In genomic region chr3:173395412-173396181, GRCh38 we compare ENCODE assay signal across 1 cellular context.
TF ChIP-seq lines count a peak whose summit lies in the region.

No MANE protein-coding gene starts in this region.

TF ChIP-seq in HEK293, 187 proteins besides CTCF, POLR2A, EP300 and RAD21 (continued from another document and continues in another):
- peak; percentile 52; the same call in 1 of the 2 replicates for TF ChIP-seq ZNF785 (tag by site-specific recombination; IDR thresholded peaks at IDR 0.05)
- no peak for TF ChIP-seq ZNF140 (tag by site-specific recombination; IDR thresholded peaks at IDR 0.05)
- peak; percentile 97 for TF ChIP-seq ZBTB7A (tag by site-specific recombination; IDR thresholded peaks at IDR 0.05; ENCODE audit: low read depth)
- TF ChIP-seq OSR2 (tag by site-specific recombination; IDR thresholded peaks at IDR 0.05), result peak; percentile 87
- TF ChIP-seq TRIM28 (IDR thresholded peaks at IDR 0.05; ENCODE audit: borderline replicate concordance, low read length), result peak; percentile 79; the same call in 1 of the 2 replicates
- TF ChIP-seq, protein P1, sequence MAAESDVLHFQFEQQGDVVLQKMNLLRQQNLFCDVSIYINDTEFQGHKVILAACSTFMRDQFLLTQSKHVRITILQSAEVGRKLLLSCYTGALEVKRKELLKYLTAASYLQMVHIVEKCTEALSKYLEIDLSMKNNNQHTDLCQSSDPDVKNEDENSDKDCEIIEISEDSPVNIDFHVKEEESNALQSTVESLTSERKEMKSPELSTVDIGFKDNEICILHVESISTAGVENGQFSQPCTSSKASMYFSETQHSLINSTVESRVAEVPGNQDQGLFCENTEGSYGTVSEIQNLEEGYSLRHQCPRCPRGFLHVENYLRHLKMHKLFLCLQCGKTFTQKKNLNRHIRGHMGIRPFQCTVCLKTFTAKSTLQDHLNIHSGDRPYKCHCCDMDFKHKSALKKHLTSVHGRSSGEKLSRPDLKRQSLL (tag by site-specific recombination; IDR thresholded peaks at IDR 0.05), result no peak
- TF ChIP-seq KLF8 (tag by site-specific recombination; IDR thresholded peaks at IDR 0.05), result peak; percentile 93
- TF ChIP-seq GLIS2 (tag by site-specific recombination; IDR thresholded peaks at IDR 0.05), result peak; percentile 100
- no peak for TF ChIP-seq HOXD13 (CRISPR knock-in tag; IDR thresholded peaks at IDR 0.05; ENCODE audit: borderline replicate concordance)
- peak; percentile 82; the same call in 1 of the 2 replicates for TF ChIP-seq ZNF501 (tag by site-specific recombination; IDR thresholded peaks at IDR 0.05)
- peak; percentile 97 for TF ChIP-seq ZSCAN4 (tag by site-specific recombination; IDR thresholded peaks at IDR 0.05)
- TF ChIP-seq GLI2 (tag by site-specific recombination; IDR thresholded peaks at IDR 0.05; ENCODE audit: borderline replicate concordance, low read depth), result no peak
- no peak for TF ChIP-seq ZNF664 (tag by site-specific recombination; IDR thresholded peaks at IDR 0.05)
- peak; percentile 80; the same call in 1 of the 2 replicates for TF ChIP-seq ZSCAN30 (tag by site-specific recombination; IDR thresholded peaks at IDR 0.05)
- TF ChIP-seq ZIC2 (tag by site-specific recombination; IDR thresholded peaks at IDR 0.05), result peak; percentile 75
- peak; percentile 29; the same call in 1 of the 2 replicates for TF ChIP-seq ZNF449 (tag by site-specific recombination; IDR thresholded peaks at IDR 0.05)
- TF ChIP-seq ZBTB48 (tag by site-specific recombination; IDR thresholded peaks at IDR 0.05), result peak; percentile 85; the same call in 1 of the 2 replicates
- TF ChIP-seq, protein P2, sequence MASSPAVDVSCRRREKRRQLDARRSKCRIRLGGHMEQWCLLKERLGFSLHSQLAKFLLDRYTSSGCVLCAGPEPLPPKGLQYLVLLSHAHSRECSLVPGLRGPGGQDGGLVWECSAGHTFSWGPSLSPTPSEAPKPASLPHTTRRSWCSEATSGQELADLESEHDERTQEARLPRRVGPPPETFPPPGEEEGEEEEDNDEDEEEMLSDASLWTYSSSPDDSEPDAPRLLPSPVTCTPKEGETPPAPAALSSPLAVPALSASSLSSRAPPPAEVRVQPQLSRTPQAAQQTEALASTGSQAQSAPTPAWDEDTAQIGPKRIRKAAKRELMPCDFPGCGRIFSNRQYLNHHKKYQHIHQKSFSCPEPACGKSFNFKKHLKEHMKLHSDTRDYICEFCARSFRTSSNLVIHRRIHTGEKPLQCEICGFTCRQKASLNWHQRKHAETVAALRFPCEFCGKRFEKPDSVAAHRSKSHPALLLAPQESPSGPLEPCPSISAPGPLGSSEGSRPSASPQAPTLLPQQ (tag by site-specific recombination; IDR thresholded peaks at IDR 0.05), result peak; percentile 80
- no peak for TF ChIP-seq ZBTB44 (tag by site-specific recombination; IDR thresholded peaks at IDR 0.05)
- peak; percentile 45 for TF ChIP-seq KLF7 (tag by site-specific recombination; IDR thresholded peaks at IDR 0.05; ENCODE audit: borderline replicate concordance)
- TF ChIP-seq, protein P3, sequence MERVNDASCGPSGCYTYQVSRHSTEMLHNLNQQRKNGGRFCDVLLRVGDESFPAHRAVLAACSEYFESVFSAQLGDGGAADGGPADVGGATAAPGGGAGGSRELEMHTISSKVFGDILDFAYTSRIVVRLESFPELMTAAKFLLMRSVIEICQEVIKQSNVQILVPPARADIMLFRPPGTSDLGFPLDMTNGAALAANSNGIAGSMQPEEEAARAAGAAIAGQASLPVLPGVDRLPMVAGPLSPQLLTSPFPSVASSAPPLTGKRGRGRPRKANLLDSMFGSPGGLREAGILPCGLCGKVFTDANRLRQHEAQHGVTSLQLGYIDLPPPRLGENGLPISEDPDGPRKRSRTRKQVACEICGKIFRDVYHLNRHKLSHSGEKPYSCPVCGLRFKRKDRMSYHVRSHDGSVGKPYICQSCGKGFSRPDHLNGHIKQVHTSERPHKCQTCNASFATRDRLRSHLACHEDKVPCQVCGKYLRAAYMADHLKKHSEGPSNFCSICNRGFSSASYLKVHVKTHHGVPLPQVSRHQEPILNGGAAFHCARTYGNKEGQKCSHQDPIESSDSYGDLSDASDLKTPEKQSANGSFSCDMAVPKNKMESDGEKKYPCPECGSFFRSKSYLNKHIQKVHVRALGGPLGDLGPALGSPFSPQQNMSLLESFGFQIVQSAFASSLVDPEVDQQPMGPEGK (tag by site-specific recombination; IDR thresholded peaks at IDR 0.05), result peak; percentile 99
- TF ChIP-seq ZNF423 (tag by site-specific recombination; IDR thresholded peaks at IDR 0.05), result peak; percentile 56; the same call in 1 of the 2 replicates
- no peak for TF ChIP-seq TCF7L2 (IDR thresholded peaks at IDR 0.05; ENCODE audit: borderline replicate concordance, low read depth, low read length)
- TF ChIP-seq BCL11A (tag by site-specific recombination; IDR thresholded peaks at IDR 0.05; ENCODE audit: low read depth), result peak; percentile 47; the same call in 1 of the 2 replicates
- TF ChIP-seq ZNF544 (tag by site-specific recombination; IDR thresholded peaks at IDR 0.05), result no peak
- TF ChIP-seq OVOL3 (tag by site-specific recombination; IDR thresholded peaks at IDR 0.05), result no peak
- TF ChIP-seq ZNF211 (tag by site-specific recombination; IDR thresholded peaks at IDR 0.05; ENCODE audit: low read depth), result no peak
- TF ChIP-seq ZBTB1 (tag by site-specific recombination; IDR thresholded peaks at IDR 0.05), result no peak; the same call in 1 of the 2 replicates
- no peak for TF ChIP-seq ZFP3 (tag by site-specific recombination; IDR thresholded peaks at IDR 0.05; ENCODE audit: low read depth)
- TF ChIP-seq ZNF223 (tag by site-specific recombination; IDR thresholded peaks at IDR 0.05), result no peak
- no peak for TF ChIP-seq ZNF292 (tag by site-specific recombination; IDR thresholded peaks at IDR 0.05; ENCODE audit: borderline replicate concordance, low read depth)
- TF ChIP-seq ZNF112 (tag by site-specific recombination; IDR thresholded peaks at IDR 0.05), result no peak
- no peak for TF ChIP-seq ZNF24 (tag by site-specific recombination; IDR thresholded peaks at IDR 0.05)
- TF ChIP-seq, protein P4, sequence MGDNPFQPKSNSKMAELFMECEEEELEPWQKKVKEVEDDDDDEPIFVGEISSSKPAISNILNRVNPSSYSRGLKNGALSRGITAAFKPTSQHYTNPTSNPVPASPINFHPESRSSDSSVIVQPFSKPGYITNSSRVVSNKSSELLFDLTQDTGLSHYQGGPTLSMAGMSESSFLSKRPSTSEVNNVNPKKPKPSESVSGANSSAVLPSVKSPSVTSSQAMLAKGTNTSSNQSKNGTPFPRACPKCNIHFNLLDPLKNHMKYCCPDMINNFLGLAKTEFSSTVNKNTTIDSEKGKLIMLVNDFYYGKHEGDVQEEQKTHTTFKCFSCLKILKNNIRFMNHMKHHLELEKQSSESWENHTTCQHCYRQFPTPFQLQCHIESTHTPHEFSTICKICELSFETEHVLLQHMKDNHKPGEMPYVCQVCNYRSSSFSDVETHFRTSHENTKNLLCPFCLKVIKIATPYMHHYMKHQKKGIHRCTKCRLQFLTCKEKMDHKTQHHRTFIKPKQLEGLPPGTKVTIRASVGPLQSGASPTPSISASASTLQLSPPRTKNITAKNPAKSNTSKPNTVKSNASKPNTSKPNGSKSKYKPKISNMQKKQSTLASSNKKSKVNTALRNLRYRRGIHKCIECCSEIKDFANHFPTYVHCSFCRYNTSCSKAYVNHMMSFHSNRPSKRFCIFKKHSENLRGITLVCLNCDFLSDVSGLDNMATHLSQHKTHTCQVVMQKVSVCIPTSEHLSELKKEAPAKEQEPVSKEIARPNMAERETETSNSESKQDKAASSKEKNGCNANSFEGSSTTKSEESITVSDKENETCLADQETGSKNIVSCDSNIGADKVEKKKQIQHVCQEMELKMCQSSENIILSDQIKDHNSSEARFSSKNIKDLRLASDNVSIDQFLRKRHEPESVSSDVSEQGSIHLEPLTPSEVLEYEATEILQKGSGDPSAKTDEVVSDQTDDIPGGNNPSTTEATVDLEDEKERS (tag by site-specific recombination; IDR thresholded peaks at IDR 0.05), result no peak
- no peak for TF ChIP-seq ZNF791 (tag by site-specific recombination; IDR thresholded peaks at IDR 0.05)
- TF ChIP-seq ZNF580 (tag by site-specific recombination; IDR thresholded peaks at IDR 0.05), result no peak; the same call in 1 of the 2 replicates
- no peak for TF ChIP-seq ZNF157 (tag by site-specific recombination; IDR thresholded peaks at IDR 0.05)
- no peak for TF ChIP-seq ZNF302 (tag by site-specific recombination; IDR thresholded peaks at IDR 0.05; ENCODE audit: low read depth)
- TF ChIP-seq SCRT1 (tag by site-specific recombination; IDR thresholded peaks at IDR 0.05; ENCODE audit: borderline replicate concordance), result peak; percentile 95
- TF ChIP-seq ZNF704 (tag by site-specific recombination; IDR thresholded peaks at IDR 0.05), result no peak
- no peak for TF ChIP-seq ZNF214 (tag by site-specific recombination; IDR thresholded peaks at IDR 0.05; ENCODE audit: borderline replicate concordance)
- no peak for TF ChIP-seq ZNF518A (tag by site-specific recombination; conservative IDR thresholded peaks at IDR 0.05; ENCODE audit: low read depth)
- peak; percentile 79 for TF ChIP-seq KLF16 (tag by site-specific recombination; IDR thresholded peaks at IDR 0.05)
- no peak for TF ChIP-seq ZNF701 (tag by site-specific recombination; IDR thresholded peaks at IDR 0.05)
- TF ChIP-seq ZBTB20 (tag by site-specific recombination; IDR thresholded peaks at IDR 0.05), result peak; percentile 70; the same call in 1 of the 2 replicates
- TF ChIP-seq ZNF776 (tag by site-specific recombination; IDR thresholded peaks at IDR 0.05; ENCODE audit: borderline replicate concordance), result no peak
